Comparison of ENCODE assay signal across 12 cellular contexts in the genomic region with DNA sequence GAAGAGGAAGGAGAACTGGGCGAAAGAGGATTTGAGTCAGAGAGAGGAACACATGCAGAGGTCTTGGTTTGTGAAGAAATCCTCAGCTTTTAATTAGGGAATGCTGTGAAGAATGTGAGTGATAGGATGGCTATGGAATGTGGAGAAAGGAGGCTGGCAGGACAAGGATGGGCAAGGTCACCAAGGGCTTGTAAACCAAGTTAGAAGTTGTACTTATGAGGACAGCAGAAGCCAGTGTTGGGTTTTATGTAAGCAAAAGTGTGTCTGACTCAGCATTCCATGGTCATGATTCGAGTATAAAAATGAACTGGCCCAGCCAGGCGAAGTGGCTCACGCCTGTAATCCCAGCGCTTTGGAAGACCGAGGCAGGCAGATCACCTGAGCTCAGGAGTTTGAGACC. TPM values are rescaled to one million over a fixed set of nuclear protein-coding genes. Genes with fewer than 3 reads are reported as not detected.
DNase-seq lines count a peak whose midpoint lies in the region; ATAC-seq, FAIRE-seq and TF ChIP-seq lines count a peak whose summit lies in the region.
"Had no signal": no experiment of that assay in that cellular context is flagged by ENCODE, and none has a peak within 500 bp of the region (broad histone marks: within the 10 kb centered on the region; RNA-seq: fewer than 3 reads in every experiment).

No MANE protein-coding gene starts in this region.

- ATAC-seq in HG02852 (IDR thresholded peaks at IDR 0.05; ENCODE audit: unreplicated experiment) = no peak

- FAIRE-seq in kidney (lab: Jason Lieb, UNC) = no peak

- TF ChIP-seq CTCF in AG09309 (IDR thresholded peaks at IDR 0.05; ENCODE audit: control insufficient read depth, insufficient read depth, low read depth, low read length, missing control alignments) (no peak), kidney (IDR thresholded peaks at IDR 0.05; ENCODE audit: borderline replicate concordance, extremely low read depth, insufficient read depth) (no peak)

- H3K36me3 ChIP-seq in kidney (ENCODE audit: control insufficient read depth in 1 of 2, insufficient read depth in 2 of 2, low read length in 2 of 2) = no peaks in the 10 kb centered on the region
- H3K36me3 ChIP-seq: uterus had no signal

- no peaks in the 10 kb centered on the region for H3K4me1 ChIP-seq in kidney (ENCODE audit: control insufficient read depth in 1 of 2, insufficient read depth in 1 of 2, low read depth in 1 of 2, low read length in 2 of 2)
- H3K4me1 ChIP-seq: uterus had no signal

- no peak overlapping the region for H3K9ac ChIP-seq in kidney (ENCODE audit: low read length in 2 of 2)

- DNase-seq in AG09309 (ENCODE audit: low read depth) (peak; percentile 100), MV-4-11 (lab: John Stamatoyannopoulos, UW) (peak; percentile 23), myocyte (ENCODE audit: low read depth) (peak; percentile 87), T-helper 2 cell (no peak), kidney (no peak), mesenteric fat pad (ENCODE audit: low spot score) (no peak)
- DNase-seq: activated naive CD8-positive, alpha-beta T cell treated with anti-CD3 and anti-CD28 coated beads, Interleukin-2, amount 10 ng/mL, durations not matched to agents 7 days and 5 days; immature natural killer cell; uterus had no signal

- H3K4me3 ChIP-seq in AG09309 (ENCODE audit: control insufficient read depth, low read depth, low read length) (no peak overlapping the region), kidney (ENCODE audit: low read length in 2 of 2) (no peak overlapping the region)
- H3K4me3 ChIP-seq: uterus had no signal

- peaks cover 6% of the 10 kb centered on the region for H3K36me3 Mint-ChIP-seq in dendritic cell treated with granulocyte-macrophage colony-stimulating factor and Interleukin-4, amounts not matched to agents 40 ng/mL and 50 ng/mL, for 4 days (ENCODE audit: low read depth)
- H3K36me3 Mint-ChIP-seq: activated naive CD8-positive, alpha-beta T cell treated with anti-CD3 and anti-CD28 coated beads, Interleukin-2, amount 10 ng/mL, durations not matched to agents 7 days and 5 days; immature natural killer cell had no signal

- H3K4me1 Mint-ChIP-seq in dendritic cell treated with granulocyte-macrophage colony-stimulating factor and Interleukin-4, amounts not matched to agents 40 ng/mL and 50 ng/mL, for 4 days (ENCODE audit: low read depth) = peaks cover 46% of the 10 kb centered on the region

- no peak overlapping the region for H3K27ac ChIP-seq in kidney (ENCODE audit: low read depth in 2 of 2, low read length in 2 of 2)
- H3K27ac ChIP-seq: uterus, VCaP had no signal

- intact Hi-C loops in dendritic cell treated with granulocyte-macrophage colony-stimulating factor and Interleukin-4, amounts not matched to agents 40 ng/mL and 50 ng/mL, for 4 days (cut with micrococcal nuclease) = loop anchor here (2.0 to 5.0 kb wide), 2 partner anchors 59 to 78 kb away; a partner anchor contains a TSS
- intact Hi-C loops in kidney (cut with DNase I) = no loop called here

- H3K4me3 Mint-ChIP-seq in dendritic cell treated with granulocyte-macrophage colony-stimulating factor and Interleukin-4, amounts not matched to agents 40 ng/mL and 50 ng/mL, for 4 days = peak overlapping the region; percentile 1
- H3K4me3 Mint-ChIP-seq: activated naive CD8-positive, alpha-beta T cell treated with anti-CD3 and anti-CD28 coated beads, Interleukin-2, amount 10 ng/mL, durations not matched to agents 7 days and 5 days; immature natural killer cell had no signal

- peak overlapping the region; percentile 81 for H3K27ac Mint-ChIP-seq in dendritic cell treated with granulocyte-macrophage colony-stimulating factor and Interleukin-4, amounts not matched to agents 40 ng/mL and 50 ng/mL, for 4 days
- H3K27ac Mint-ChIP-seq: immature natural killer cell had no signal

- H3K27me3 Mint-ChIP-seq in dendritic cell treated with granulocyte-macrophage colony-stimulating factor and Interleukin-4, amounts not matched to agents 40 ng/mL and 50 ng/mL, for 4 days = no peaks in the 10 kb centered on the region
- H3K27me3 Mint-ChIP-seq: activated naive CD8-positive, alpha-beta T cell treated with anti-CD3 and anti-CD28 coated beads, Interleukin-2, amount 10 ng/mL, durations not matched to agents 7 days and 5 days had no signal

- peaks cover 0 to 1% of the 10 kb centered on the region in 2 donors for H3K9me3 ChIP-seq in kidney (ENCODE audit: control insufficient read depth in 1 of 2, low read length in 2 of 2)
- H3K9me3 ChIP-seq: uterus had no signal

- H3K9me3 Mint-ChIP-seq in dendritic cell treated with granulocyte-macrophage colony-stimulating factor and Interleukin-4, amounts not matched to agents 40 ng/mL and 50 ng/mL, for 4 days = peaks cover 8% of the 10 kb centered on the region

RNA-seq across cellular contexts. Expression of a gene that starts 59.9 kb away (rescaled TPM):
- total RNA-seq in myocyte (0.96 and 1.9 TPM in 2 replicates), kidney (0.22 TPM), mesenteric fat pad (0.29 TPM)
- polyA plus RNA-seq in myocyte (2012) = 1.9 TPM
- not detected for polyA plus RNA-seq in kidney (ENCODE audit: insufficient read depth, low read depth, low replicate concordance)

Comparison
In these comparisons a context has a peak if more than half of its experiments do, and no peak if none do; other contexts are left out.
1. DNase-seq: peak in AG09309 (single experiment), MV-4-11 (single experiment) and myocyte (single experiment); none in T-helper 2 cell (0 of 5), kidney (single experiment) and mesenteric fat pad (single experiment).